8 cellular contexts compared by ENCODE assay signal in genomic region chr4:170089743-170090666, GRCh38. TPM values are rescaled to one million over a fixed set of nuclear protein-coding genes. Genes with fewer than 3 reads are reported as not detected.
DNase-seq lines count a peak whose midpoint lies in the region; ATAC-seq and TF ChIP-seq lines count a peak whose summit lies in the region.

AADAT (minus strand) TSS chr4:170089956; CDS start chr4:170089690, 266 bp downstream.

- peaks cover 2% of the 10 kb centered on the region for H3K36me3 Mint-ChIP-seq in T-helper 17 cell (ENCODE audit: low read depth)

- no peaks in the 10 kb centered on the region for H3K79me2 ChIP-seq in MM.1S (ENCODE audit: low read length)

- peaks cover 49% of the 10 kb centered on the region for H3K27me3 Mint-ChIP-seq in T-helper 17 cell

- H3K27ac Mint-ChIP-seq in T-helper 17 cell: no peak within 1 kb of the TSS

- H2AFZ ChIP-seq in MM.1S (ENCODE audit: low read length): peak within 1 kb of the TSS; percentile 52; the same call in 1 of the 2 replicates

- no peaks in the 10 kb centered on the region for H3K9me3 ChIP-seq in MM.1S (replicated peaks; ENCODE audit: insufficient read depth, low read length)
- H3K9me3 ChIP-seq in T-helper 17 cell (ENCODE audit: control insufficient read depth, low read length, poor library complexity, severe bottlenecking): no peaks in the 10 kb centered on the region
- H3K9me3 ChIP-seq in lung (ENCODE audit: control insufficient read depth in 2 of 2, insufficient read depth in 1 of 2, low read length in 1 of 2): no peaks in the 10 kb centered on the region

- no peaks in the 10 kb centered on the region; the same call in 1 of the 2 replicates for H3K36me3 ChIP-seq in H7 (replicated peaks; ENCODE audit: control insufficient read depth, insufficient read depth, low read length)
- H3K36me3 ChIP-seq in MM.1S (replicated peaks; ENCODE audit: insufficient read depth, low read length): no peaks in the 10 kb centered on the region
- H3K36me3 ChIP-seq in lung (ENCODE audit: control insufficient read depth in 2 of 2, insufficient read depth in 2 of 2, low read length in 2 of 2): peaks cover 0 to 4% of the 10 kb centered on the region in 2 donors

- H3K4me1 ChIP-seq in MM.1S (ENCODE audit: low read length) (no peaks in the 10 kb centered on the region), lung (ENCODE audit: control insufficient read depth in 2 of 2, insufficient read depth in 2 of 2, low read length in 2 of 2) (peaks cover 0 to 2% of the 10 kb centered on the region in 2 donors)

- peak within 1 kb of the TSS; percentile 9 for H3K4me3 Mint-ChIP-seq in T-helper 17 cell

- no peak for ATAC-seq in T-helper 17 cell
- ATAC-seq in lung (ENCODE audit: insufficient read depth, low FRiP score): peak; percentile 93

- peak; percentile 39 for DNase-seq in activated CD4-positive, CD25-positive, alpha-beta regulatory T cell treated with anti-CD3 and anti-CD28 coated beads, Interleukin-2, amount 50 U/mL, for 72 hours
- DNase-seq in activated CD4-positive, CD25-positive, alpha-beta regulatory T cell (lab: John Stamatoyannopoulos, UW): no peak
- peak; percentile 93 for DNase-seq in H7
- peak; percentile 39 for DNase-seq in MM.1S
- no peak for DNase-seq in T-helper 17 cell
- peak; percentile 84 for DNase-seq in epidermal melanocyte (ENCODE audit: insufficient read length, low spot score)
- peak; percentile 82 for DNase-seq in lung (ENCODE audit: low spot score)
- peak; percentile 83 for DNase-seq in superior temporal gyrus (ENCODE audit: extremely low spot score)

- H3K27ac ChIP-seq in MM.1S (ENCODE audit: low read length) (no peak within 1 kb of the TSS), lung (ENCODE audit: low read depth in 1 of 2, low read length in 1 of 2) (peak within 1 kb of the TSS; percentile 26 to 68)

- no peaks in the 10 kb centered on the region for H3F3A ChIP-seq in MM.1S (ENCODE audit: insufficient read depth, low read length)

- H3K9me2 ChIP-seq in MM.1S (replicated peaks; ENCODE audit: insufficient read depth, low read length): no peaks in the 10 kb centered on the region

- H3K4me3 ChIP-seq in H7 (ENCODE audit: insufficient read depth, low read depth, low read length) (peak within 1 kb of the TSS; percentile 79), MM.1S (ENCODE audit: low read length) (peak within 1 kb of the TSS; percentile 55), lung (peak within 1 kb of the TSS; percentile 76)

- peak within 1 kb of the TSS; percentile 72 for H3K4me2 ChIP-seq in MM.1S (ENCODE audit: low read depth, low read length)

- no peaks in the 10 kb centered on the region for H4K20me1 ChIP-seq in MM.1S (ENCODE audit: insufficient read depth, low read length)

- no peak within 1 kb of the TSS for H3K9ac ChIP-seq in MM.1S (ENCODE audit: low read length)

- WGBS in lung, 2 donors: 3% methylated on average over 86 to 88 of the region's 88 CpGs

- H3K4me1 Mint-ChIP-seq in T-helper 17 cell: peaks cover 5% of the 10 kb centered on the region

- H3K27me3 ChIP-seq in H7 (ENCODE audit: control insufficient read depth, insufficient read depth, low read length): no peaks in the 10 kb centered on the region; the same call in 1 of the 2 replicates
- H3K27me3 ChIP-seq in MM.1S (replicated peaks; ENCODE audit: insufficient read depth, low read length): no peaks in the 10 kb centered on the region
- no peaks in the 10 kb centered on the region for H3K27me3 ChIP-seq in lung (ENCODE audit: control insufficient read depth, insufficient read depth)

- peak; percentile 37 for TF ChIP-seq CTCF in MM.1S (IDR thresholded peaks at IDR 0.05; ENCODE audit: low read length)
- peak; percentile 35 for TF ChIP-seq CTCF in lung (IDR thresholded peaks at IDR 0.05; ENCODE audit: control extremely low read depth, extremely low read depth)

RNA-seq across cellular contexts. Expression of gene AADAT, which starts in this region (rescaled TPM):
- total RNA-seq in H7 (2014; rRNA removed; shearing (Covaris generic)): 22.4 and 28.3 TPM in 2 replicates
- total RNA-seq in T-helper 17 cell (not detected), lung (10 to 100 TPM in 1 of 2 donors, 1 to 10 TPM in 1; 7.1 to 14.0 TPM)
- 1 to 10 TPM; 2.2 to 6.5 TPM for polyA plus RNA-seq in lung

Comparison
In these comparisons a context has a peak if more than half of its experiments do, and no peak if none do; other contexts are left out.
1. RNA of gene AADAT (total RNA-seq): 22.4 to 28.3 TPM in H7 and 7.1 to 14.0 TPM in lung; not detected in T-helper 17 cell; every median in the first group is over 4 times any median in the second.
2. DNase-seq: peak in activated CD4-positive, CD25-positive, alpha-beta regulatory T cell treated with anti-CD3 and anti-CD28 coated beads, Interleukin-2, amount 50 U/mL, for 72 hours (single experiment), H7 (single experiment), MM.1S (single experiment), epidermal melanocyte (single experiment), lung (single experiment) and superior temporal gyrus (single experiment); none in activated CD4-positive, CD25-positive, alpha-beta regulatory T cell (0 of 4) and T-helper 17 cell (0 of 3).
3. Peak in every context shown above with its lines, with median percentiles within 50 percentile points of each other: H3K4me3 ChIP-seq.